In the genomic region with DNA sequence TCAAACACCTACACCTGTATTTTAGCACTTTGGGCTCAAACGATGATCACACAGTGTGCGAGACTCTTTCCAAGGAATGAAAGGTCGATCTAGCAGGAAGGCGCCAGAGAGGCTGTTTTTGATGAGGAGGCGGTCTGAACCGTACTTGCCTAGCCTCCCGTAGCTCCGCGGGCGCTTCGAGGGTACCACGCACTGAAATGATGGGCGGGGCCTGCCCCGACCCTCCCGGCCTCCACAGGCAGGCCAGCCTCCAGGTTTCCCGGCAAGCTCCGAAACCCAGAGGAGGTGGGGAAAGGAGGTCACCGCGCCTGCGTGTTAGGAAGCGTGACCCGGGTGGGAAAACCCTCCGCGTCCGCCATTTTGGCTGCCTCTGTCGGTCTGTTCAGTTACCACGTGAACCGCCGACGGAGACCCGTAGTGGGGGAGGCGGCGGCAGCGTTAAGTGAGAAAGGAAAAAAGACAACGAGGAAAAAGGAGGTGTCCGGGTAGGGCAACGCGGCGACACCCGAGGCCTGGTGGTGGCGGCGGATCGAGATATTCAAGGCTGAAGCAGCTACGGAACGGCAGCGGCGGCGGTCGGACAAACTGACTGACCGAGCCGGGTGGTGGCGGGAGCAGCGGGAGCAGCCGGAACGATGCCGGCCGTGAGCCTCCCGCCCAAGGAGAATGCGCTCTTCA, we compare ENCODE assay signal across 8 cellular contexts. TPM values are rescaled to one million over a fixed set of nuclear protein-coding genes. Genes with fewer than 3 reads are reported as not detected.
DNase-seq lines count a peak whose midpoint lies in the region; TF ChIP-seq lines count a peak whose summit lies in the region.

A gene (plus strand): TSS at position 363 of the 678 bp plus-strand sequence. CDS start 273 bp downstream, at position 636.

- H2BK12ac ChIP-seq in neuronal stem cell (ENCODE audit: low read length) = peak within 1 kb of the TSS; percentile 16

- DNase-seq in GF-D8 (lab: John Stamatoyannopoulos, UW) = peak; percentile 96
- DNase-seq in HEK293T (ENCODE audit: extremely low spot score) = peak; percentile 93
- DNase-seq in MV-4-11 (lab: John Stamatoyannopoulos, UW) = peak; percentile 97
- DNase-seq in SK-MEL-5 (ENCODE audit: low read depth, low spot score) = peak; percentile 96
- DNase-seq in activated naive CD4-positive, alpha-beta T cell treated with Interleukin-2 at 50 U/mL for 16 hours = peak; percentile 98
- DNase-seq in foreskin melanocyte = peak; percentile 96
- DNase-seq in neuronal stem cell (ENCODE audit: low spot score) = peak; percentile 97

- H3K36me3 ChIP-seq in neuronal stem cell (replicated peaks in 1 of 2; ENCODE audit: control insufficient read depth in 2 of 2, insufficient read depth in 2 of 2, low read length in 2 of 2) = peaks cover 7 to 28% of the 10 kb centered on the region in 2 donors

- H3K4me1 ChIP-seq in neuronal stem cell (ENCODE audit: control insufficient read depth in 2 of 2, insufficient read depth in 1 of 2, low read depth in 1 of 2, low read length in 2 of 2) = peaks cover 0 to 3% of the 10 kb centered on the region in 2 donors

- CTCF ChIA-PET in HEK293T (lab: Yijun Ruan, JAX) = interaction anchor here (0.5 to 2.8 kb wide), 12 partner anchors 10 to 330 kb away, joined by 3 to 14 read pairs (median 3); no protein-coding TSS in a partner anchor

- H3K23ac ChIP-seq in neuronal stem cell (ENCODE audit: low read depth, low read length, poor library complexity) = peak within 1 kb of the TSS; percentile 93

- peak within 1 kb of the TSS; percentile 17 for H2AK5ac ChIP-seq in neuronal stem cell (ENCODE audit: low read depth, low read length)

- no peak within 1 kb of the TSS for H2BK15ac ChIP-seq in neuronal stem cell (ENCODE audit: low read length)

- H3K9ac ChIP-seq in neuronal stem cell (ENCODE audit: low read depth, low read length, poor library complexity) = peak within 1 kb of the TSS; percentile 97

- H4K8ac ChIP-seq in neuronal stem cell (ENCODE audit: low read depth, low read length) = no peak within 1 kb of the TSS

- POLR2A ChIA-PET in HEK293T (lab: Yijun Ruan, JAX) = interaction anchor here (0.6 to 3.6 kb wide), 57 partner anchors 9 to 332 kb away, joined by 3 to 50 read pairs (median 4); a partner anchor contains a TSS

- peak within 1 kb of the TSS; percentile 76 to 93 for H3K4me3 ChIP-seq in neuronal stem cell (ENCODE audit: low read length in 2 of 2)

- H2AFZ ChIP-seq in neuronal stem cell (ENCODE audit: low read length) = peak within 1 kb of the TSS; percentile 82

- in situ Hi-C loops in SK-MEL-5 (cut with HindIII; ENCODE audit: low pct_unique_long_range_greater_than_20kb, low sequenced_read_pairs) = no loop called here

- H3K18ac ChIP-seq in neuronal stem cell (ENCODE audit: low read length) = peak within 1 kb of the TSS; percentile 97

- peak within 1 kb of the TSS; percentile 68 for H4K91ac ChIP-seq in neuronal stem cell (ENCODE audit: low read depth, low read length, poor library complexity)

- peak within 1 kb of the TSS; percentile 62 for H2BK5ac ChIP-seq in neuronal stem cell (ENCODE audit: low read length)

- no CpG with 5 or more reads among the region's 59 CpGs for WGBS in neuronal stem cell (ENCODE audit: extremely low coverage in 2 of 2, insufficient read length in 2 of 2, insufficient replicate concordance in 1 of 2), 2 donors

- peaks cover 4 to 25% of the 10 kb centered on the region in 2 donors for H3K9me3 ChIP-seq in neuronal stem cell (replicated peaks in 1 of 2; ENCODE audit: control insufficient read depth in 2 of 2, insufficient read depth in 1 of 2, low read depth in 1 of 2, low read length in 2 of 2)

- H2BK120ac ChIP-seq in neuronal stem cell (ENCODE audit: low read depth, low read length) = no peak within 1 kb of the TSS

- H3K4ac ChIP-seq in neuronal stem cell (ENCODE audit: low read length) = peak within 1 kb of the TSS; percentile 7

- H3K27me3 ChIP-seq in neuronal stem cell (ENCODE audit: control insufficient read depth in 3 of 3, insufficient read depth in 3 of 3, low read depth in 1 of 3, low read length in 3 of 3) = no peaks in the 10 kb centered on the region

- no peak for TF ChIP-seq CTCF in subcutaneous adipose tissue (IDR thresholded peaks at IDR 0.05; ENCODE audit: low read depth)

- H3K4me2 ChIP-seq in neuronal stem cell (ENCODE audit: insufficient read depth, low read length, poor library complexity, severe bottlenecking) = peak within 1 kb of the TSS; percentile 69

- peaks cover 2% of the 10 kb centered on the region for H3K79me1 ChIP-seq in neuronal stem cell (ENCODE audit: low read depth, low read length)

- peak within 1 kb of the TSS; percentile 94 for H3K14ac ChIP-seq in neuronal stem cell (ENCODE audit: low read length)

- H3K27ac ChIP-seq in neuronal stem cell (replicated peaks; ENCODE audit: low read length) = peak within 1 kb of the TSS; percentile 84

TF ChIP-seq in HEK293T, 16 proteins besides CTCF, POLR2A, EP300 and RAD21:
- TF ChIP-seq ZNF384 (IDR thresholded peaks at IDR 0.05) (no peak), L3MBTL2 (conservative IDR thresholded peaks at IDR 0.05) (peak; percentile 95), FOXA1 (IDR thresholded peaks at IDR 0.05) (no peak), ELF4 (IDR thresholded peaks at IDR 0.05) (no peak), FOXM1 (IDR thresholded peaks at IDR 0.05; ENCODE audit: borderline replicate concordance) (no peak), SP1 (IDR thresholded peaks at IDR 0.05) (no peak), HDGF (IDR thresholded peaks at IDR 0.05; ENCODE audit: borderline replicate concordance) (0 out of 2 replicates have a peak, but pooled peaks have one; percentile 42)
- TF ChIP-seq, protein P1, sequence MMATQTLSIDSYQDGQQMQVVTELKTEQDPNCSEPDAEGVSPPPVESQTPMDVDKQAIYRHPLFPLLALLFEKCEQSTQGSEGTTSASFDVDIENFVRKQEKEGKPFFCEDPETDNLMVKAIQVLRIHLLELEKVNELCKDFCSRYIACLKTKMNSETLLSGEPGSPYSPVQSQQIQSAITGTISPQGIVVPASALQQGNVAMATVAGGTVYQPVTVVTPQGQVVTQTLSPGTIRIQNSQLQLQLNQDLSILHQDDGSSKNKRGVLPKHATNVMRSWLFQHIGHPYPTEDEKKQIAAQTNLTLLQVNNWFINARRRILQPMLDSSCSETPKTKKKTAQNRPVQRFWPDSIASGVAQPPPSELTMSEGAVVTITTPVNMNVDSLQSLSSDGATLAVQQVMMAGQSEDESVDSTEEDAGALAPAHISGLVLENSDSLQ (IDR thresholded peaks at IDR 0.05) = peak; percentile 92
TF ChIP-seq in HEK293T: peak in this region for 3.

RNA-seq across cellular contexts. Expression of the gene that starts here (rescaled TPM):
- 32.0 and 33.2 TPM in 2 replicates for total RNA-seq in SK-MEL-5 (2014; rRNA removed; shearing (Covaris generic))
- polyA plus RNA-seq in SK-MEL-5 (2015; cell fraction: cytosol; rRNA removed) = 16.0 and 19.8 TPM in 2 replicates
- 13.5 and 17.2 TPM in 2 replicates for polyA plus RNA-seq in SK-MEL-5 (2015; cell fraction: nucleus; rRNA removed)
- 23.3 TPM for polyA plus RNA-seq in neuronal stem cell (2013, experiment 1 of 2)
- polyA plus RNA-seq in neuronal stem cell (2013, experiment 2 of 2) = 24.1 TPM
- total RNA-seq in subcutaneous adipose tissue = 10 to 100 TPM; 17.1 to 63.8 (median 25.2) TPM

Comparison
In these comparisons a context has a peak if more than half of its experiments do, and no peak if none do; other contexts are left out.
1. Peak in every context shown above with its lines: DNase-seq, H3K4me3 ChIP-seq and H3K27ac ChIP-seq.